Comparison of ENCODE assay signal across 24 cellular contexts in the genomic region with DNA sequence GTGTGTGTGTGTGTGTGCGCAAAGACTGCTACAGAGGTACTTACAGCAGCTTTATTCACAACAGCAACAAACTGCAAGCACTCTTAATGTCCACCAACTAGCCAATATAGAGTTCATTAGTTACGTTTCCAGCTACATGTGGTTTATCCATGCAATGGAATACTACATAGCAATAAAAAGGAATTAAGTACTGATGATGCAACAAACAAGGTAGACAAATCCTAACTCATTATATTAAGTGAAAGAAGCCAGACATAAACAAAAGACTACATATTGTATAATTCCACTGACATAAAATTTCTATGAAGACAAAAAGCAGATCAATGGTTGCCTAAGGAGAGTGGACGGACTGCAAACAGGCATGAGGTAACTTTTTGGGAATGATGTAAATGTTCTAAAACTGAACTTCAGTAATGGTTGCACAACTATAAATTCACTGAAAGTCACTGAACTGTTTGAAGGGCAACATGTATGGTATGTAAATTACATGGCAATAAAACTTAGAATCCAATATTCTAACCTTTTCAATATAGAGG.
"Had no signal": no experiment of that assay in that cellular context is flagged by ENCODE, and none has a peak within 500 bp of the region (broad histone marks: within the 10 kb centered on the region; RNA-seq: fewer than 3 reads in every experiment).

No MANE protein-coding gene starts in this region.

- H3K9me3 Mint-ChIP-seq: endodermal cell; stimulated activated naive CD8-positive, alpha-beta T cell treated with anti-CD3 and anti-CD28 coated beads, Interleukin-15, amount 100 ng/mL, for 72 hours had no signal

- H3K27me3 Mint-ChIP-seq: naive B cell; stimulated activated naive B cell treated with anti-CD40 and anti-IgM and Interleukin-4, amounts not matched to agents 10 μg/mL and 1 μg/mL and 100 μg/mL, for 72 hours; stimulated activated naive CD8-positive, alpha-beta T cell treated with anti-CD3 and anti-CD28 coated beads, Interleukin-15, amount 100 ng/mL, for 72 hours had no signal

- H3K27ac Mint-ChIP-seq: endodermal cell; nephron; stimulated activated naive B cell treated with anti-CD40 and anti-IgM and Interleukin-4, amounts not matched to agents 10 μg/mL and 1 μg/mL and 100 μg/mL, for 72 hours; stimulated activated naive CD8-positive, alpha-beta T cell treated with anti-CD3 and anti-CD28 coated beads, Interleukin-15, amount 100 ng/mL, for 72 hours had no signal

- H3K4me1 ChIP-seq: parathyroid adenoma had no signal

- H2AFZ ChIP-seq: parathyroid adenoma had no signal

- H3K36me3 ChIP-seq: thoracic aorta, transverse colon had no signal

- H3K27ac ChIP-seq: coronary artery, parathyroid adenoma, psoas muscle, thoracic aorta, transverse colon had no signal

- H3K9ac ChIP-seq: parathyroid adenoma had no signal

- FAIRE-seq: endothelial cell of umbilical vein had no signal

- DNase-seq: effector CD4-positive, alpha-beta T cell; endodermal cell; erythroblast; foreskin melanocyte; head of caudate nucleus; hippocampal formation; left colon; left ventricle myocardium superior; mesendoderm; naive B cell; psoas muscle; retina; stimulated activated CD4-positive, alpha-beta T cell treated with anti-CD3 and anti-CD28 coated beads, Interleukin-2, amount 100 ng/mL, for 24 hours; stimulated activated CD4-positive, alpha-beta T cell treated with anti-CD3 and anti-CD28 coated beads, Interleukin-4, amount 100 ng/mL, for 4 hours; stimulated activated naive B cell treated with anti-CD40 and anti-IgM and Interleukin-4, amounts not matched to agents 10 μg/mL and 1 μg/mL and 100 μg/mL, for 72 hours; stimulated activated naive CD8-positive, alpha-beta T cell treated with anti-CD3 and anti-CD28 coated beads, Interleukin-15, amount 100 ng/mL, for 72 hours; transverse colon had no signal

- H3K9me3 ChIP-seq: psoas muscle, thoracic aorta, transverse colon had no signal

- H3K4me3 ChIP-seq: coronary artery, lung, psoas muscle, thoracic aorta, transverse colon had no signal

- H3K27me3 ChIP-seq: transverse colon had no signal

- ATAC-seq: left colon; left ventricle myocardium superior; psoas muscle; sciatic nerve; stimulated activated naive B cell treated with anti-CD40 and anti-IgM and Interleukin-4, amounts not matched to agents 10 μg/mL and 1 μg/mL and 100 μg/mL, for 72 hours; stimulated activated naive CD8-positive, alpha-beta T cell treated with anti-CD3 and anti-CD28 coated beads, Interleukin-15, amount 100 ng/mL, for 72 hours had no signal

- H3K4me3 Mint-ChIP-seq: endodermal cell; nephron; stimulated activated naive B cell treated with anti-CD40 and anti-IgM and Interleukin-4, amounts not matched to agents 10 μg/mL and 1 μg/mL and 100 μg/mL, for 72 hours; stimulated activated naive CD8-positive, alpha-beta T cell treated with anti-CD3 and anti-CD28 coated beads, Interleukin-15, amount 100 ng/mL, for 72 hours had no signal
